8 cellular contexts compared by ENCODE assay signal in the genomic region with DNA sequence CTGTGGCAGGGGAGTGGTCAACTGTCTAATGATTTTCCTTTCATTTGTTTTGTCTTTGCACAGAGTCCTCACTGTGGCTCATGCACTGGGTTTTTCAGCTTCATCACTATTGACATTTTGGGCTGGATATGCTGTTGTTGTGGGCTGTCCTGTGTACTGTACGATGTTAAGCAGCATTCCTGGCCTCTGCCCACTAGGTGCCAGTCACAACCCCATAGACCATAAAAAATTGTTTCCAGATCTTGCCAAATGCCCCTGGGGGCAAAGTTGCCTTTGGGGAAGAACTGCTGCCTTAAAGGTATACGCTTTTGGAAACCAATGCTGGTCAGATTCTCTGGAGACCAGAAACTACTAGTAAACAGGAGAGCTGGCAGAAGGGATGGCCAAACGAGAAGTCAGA.
DNase-seq lines count a peak whose midpoint lies in the region; ATAC-seq and TF ChIP-seq lines count a peak whose summit lies in the region.

No MANE protein-coding gene starts in this region.

- H3K27ac ChIP-seq in lower lobe of right lung, result no peak overlapping the region

- H3K4me1 ChIP-seq in lower lobe of right lung, result no peaks in the 10 kb centered on the region

- TF ChIP-seq CTCF in WI38 (IDR thresholded peaks at IDR 0.05; ENCODE audit: low read depth, low read length) (peak; percentile 24; the same call in 1 of the 2 replicates), lower lobe of right lung (IDR thresholded peaks at IDR 0.05) (peak; percentile 38), GM10266 (IDR thresholded peaks at IDR 0.05; ENCODE audit: control insufficient read depth, insufficient read depth, low read depth, missing control alignments) (no peak)

- H3K4me3 ChIP-seq in WI38 (ENCODE audit: low read depth, low read length) (no peak overlapping the region), lower lobe of right lung (no peak overlapping the region)

- H3K36me3 ChIP-seq in lower lobe of right lung, result no peaks in the 10 kb centered on the region

- ATAC-seq in HG03159 (IDR thresholded peaks at IDR 0.05; ENCODE audit: unreplicated experiment) (peak; percentile 50), lower lobe of right lung (peak; percentile 89 to 91)

- no peaks in the 10 kb centered on the region for H3K9me3 ChIP-seq in lower lobe of right lung

- DNase-seq in Daoy (ENCODE audit: low read depth) (peak; percentile 43), lower lobe of right lung (peak; percentile 46), NCI-H345 treated with DMSO at 0.1 percent for 48 hours (lab: John Stamatoyannopoulos, UW; ENCODE audit: unreplicated experiment) (no peak), NCI-H82 (lab: John Stamatoyannopoulos, UW) (no peak), GM10266 (ENCODE audit: extremely low spot score) (no peak)
- no peak for DNase-seq in activated CD8-positive, alpha-beta memory T cell treated with anti-CD3 and anti-CD28 coated beads, Interleukin-2, amount 50 U/mL, for 48 hours

- intact Hi-C loops in lower lobe of right lung (cut with DNase I), result no loop called here

- H3K27me3 ChIP-seq in lower lobe of right lung (ENCODE audit: low read depth), result no peaks in the 10 kb centered on the region

Comparison
In these comparisons a context has a peak if more than half of its experiments do, and no peak if none do; other contexts are left out.
1. DNase-seq: peak in Daoy (single experiment) and lower lobe of right lung (single experiment); none in NCI-H345 treated with DMSO at 0.1 percent for 48 hours (single experiment), NCI-H82 (single experiment), activated CD8-positive, alpha-beta memory T cell treated with anti-CD3 and anti-CD28 coated beads, Interleukin-2, amount 50 U/mL, for 48 hours (single experiment) and GM10266 (single experiment).